ENCODE assay signal across 1 cellular context in the genomic region with DNA sequence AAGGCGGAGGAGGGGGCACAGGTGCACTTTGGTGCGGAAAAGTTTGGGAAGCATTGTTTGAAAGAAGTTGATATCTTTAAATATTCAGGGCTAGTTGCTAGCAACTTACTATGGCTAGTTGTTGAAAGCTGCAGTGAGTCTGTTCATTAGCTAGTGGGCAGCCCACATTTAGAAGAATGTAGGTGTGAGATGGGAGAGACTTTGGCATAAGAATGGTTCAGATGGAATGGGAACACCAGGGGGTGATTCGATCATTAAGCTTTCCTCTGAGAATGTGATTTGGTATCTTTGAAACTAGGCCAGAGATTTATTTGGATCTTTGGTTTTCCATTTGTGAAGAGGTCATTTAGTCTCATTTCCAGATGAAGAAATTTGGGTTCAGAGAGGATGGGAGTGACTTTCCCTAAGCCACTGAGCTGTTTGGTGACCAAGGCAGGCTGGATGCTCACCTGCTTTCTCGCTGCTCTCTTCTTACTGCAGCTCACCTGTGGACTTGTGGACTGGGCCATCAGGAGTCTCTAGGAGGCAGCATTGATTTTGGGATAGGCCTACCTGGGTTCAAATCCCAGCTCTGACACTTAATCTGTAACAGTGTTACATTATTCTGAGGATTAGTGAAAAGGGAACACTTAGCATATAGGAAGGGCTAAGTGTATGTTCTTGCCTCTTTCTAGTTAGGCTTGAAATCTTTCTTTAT.
A peak's percentile ranks its signal among the peaks of the same experiment; 100 is the strongest.
TF ChIP-seq lines count a peak whose summit lies in the region.

No MANE protein-coding gene starts in this region.

TF ChIP-seq in GM23338, 12 proteins besides CTCF, POLR2A, EP300 and RAD21:
- TF ChIP-seq, protein P1, sequence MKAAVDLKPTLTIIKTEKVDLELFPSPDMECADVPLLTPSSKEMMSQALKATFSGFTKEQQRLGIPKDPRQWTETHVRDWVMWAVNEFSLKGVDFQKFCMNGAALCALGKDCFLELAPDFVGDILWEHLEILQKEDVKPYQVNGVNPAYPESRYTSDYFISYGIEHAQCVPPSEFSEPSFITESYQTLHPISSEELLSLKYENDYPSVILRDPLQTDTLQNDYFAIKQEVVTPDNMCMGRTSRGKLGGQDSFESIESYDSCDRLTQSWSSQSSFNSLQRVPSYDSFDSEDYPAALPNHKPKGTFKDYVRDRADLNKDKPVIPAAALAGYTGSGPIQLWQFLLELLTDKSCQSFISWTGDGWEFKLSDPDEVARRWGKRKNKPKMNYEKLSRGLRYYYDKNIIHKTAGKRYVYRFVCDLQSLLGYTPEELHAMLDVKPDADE (IDR thresholded peaks at IDR 0.05) = no peak
- TF ChIP-seq, protein P2, sequence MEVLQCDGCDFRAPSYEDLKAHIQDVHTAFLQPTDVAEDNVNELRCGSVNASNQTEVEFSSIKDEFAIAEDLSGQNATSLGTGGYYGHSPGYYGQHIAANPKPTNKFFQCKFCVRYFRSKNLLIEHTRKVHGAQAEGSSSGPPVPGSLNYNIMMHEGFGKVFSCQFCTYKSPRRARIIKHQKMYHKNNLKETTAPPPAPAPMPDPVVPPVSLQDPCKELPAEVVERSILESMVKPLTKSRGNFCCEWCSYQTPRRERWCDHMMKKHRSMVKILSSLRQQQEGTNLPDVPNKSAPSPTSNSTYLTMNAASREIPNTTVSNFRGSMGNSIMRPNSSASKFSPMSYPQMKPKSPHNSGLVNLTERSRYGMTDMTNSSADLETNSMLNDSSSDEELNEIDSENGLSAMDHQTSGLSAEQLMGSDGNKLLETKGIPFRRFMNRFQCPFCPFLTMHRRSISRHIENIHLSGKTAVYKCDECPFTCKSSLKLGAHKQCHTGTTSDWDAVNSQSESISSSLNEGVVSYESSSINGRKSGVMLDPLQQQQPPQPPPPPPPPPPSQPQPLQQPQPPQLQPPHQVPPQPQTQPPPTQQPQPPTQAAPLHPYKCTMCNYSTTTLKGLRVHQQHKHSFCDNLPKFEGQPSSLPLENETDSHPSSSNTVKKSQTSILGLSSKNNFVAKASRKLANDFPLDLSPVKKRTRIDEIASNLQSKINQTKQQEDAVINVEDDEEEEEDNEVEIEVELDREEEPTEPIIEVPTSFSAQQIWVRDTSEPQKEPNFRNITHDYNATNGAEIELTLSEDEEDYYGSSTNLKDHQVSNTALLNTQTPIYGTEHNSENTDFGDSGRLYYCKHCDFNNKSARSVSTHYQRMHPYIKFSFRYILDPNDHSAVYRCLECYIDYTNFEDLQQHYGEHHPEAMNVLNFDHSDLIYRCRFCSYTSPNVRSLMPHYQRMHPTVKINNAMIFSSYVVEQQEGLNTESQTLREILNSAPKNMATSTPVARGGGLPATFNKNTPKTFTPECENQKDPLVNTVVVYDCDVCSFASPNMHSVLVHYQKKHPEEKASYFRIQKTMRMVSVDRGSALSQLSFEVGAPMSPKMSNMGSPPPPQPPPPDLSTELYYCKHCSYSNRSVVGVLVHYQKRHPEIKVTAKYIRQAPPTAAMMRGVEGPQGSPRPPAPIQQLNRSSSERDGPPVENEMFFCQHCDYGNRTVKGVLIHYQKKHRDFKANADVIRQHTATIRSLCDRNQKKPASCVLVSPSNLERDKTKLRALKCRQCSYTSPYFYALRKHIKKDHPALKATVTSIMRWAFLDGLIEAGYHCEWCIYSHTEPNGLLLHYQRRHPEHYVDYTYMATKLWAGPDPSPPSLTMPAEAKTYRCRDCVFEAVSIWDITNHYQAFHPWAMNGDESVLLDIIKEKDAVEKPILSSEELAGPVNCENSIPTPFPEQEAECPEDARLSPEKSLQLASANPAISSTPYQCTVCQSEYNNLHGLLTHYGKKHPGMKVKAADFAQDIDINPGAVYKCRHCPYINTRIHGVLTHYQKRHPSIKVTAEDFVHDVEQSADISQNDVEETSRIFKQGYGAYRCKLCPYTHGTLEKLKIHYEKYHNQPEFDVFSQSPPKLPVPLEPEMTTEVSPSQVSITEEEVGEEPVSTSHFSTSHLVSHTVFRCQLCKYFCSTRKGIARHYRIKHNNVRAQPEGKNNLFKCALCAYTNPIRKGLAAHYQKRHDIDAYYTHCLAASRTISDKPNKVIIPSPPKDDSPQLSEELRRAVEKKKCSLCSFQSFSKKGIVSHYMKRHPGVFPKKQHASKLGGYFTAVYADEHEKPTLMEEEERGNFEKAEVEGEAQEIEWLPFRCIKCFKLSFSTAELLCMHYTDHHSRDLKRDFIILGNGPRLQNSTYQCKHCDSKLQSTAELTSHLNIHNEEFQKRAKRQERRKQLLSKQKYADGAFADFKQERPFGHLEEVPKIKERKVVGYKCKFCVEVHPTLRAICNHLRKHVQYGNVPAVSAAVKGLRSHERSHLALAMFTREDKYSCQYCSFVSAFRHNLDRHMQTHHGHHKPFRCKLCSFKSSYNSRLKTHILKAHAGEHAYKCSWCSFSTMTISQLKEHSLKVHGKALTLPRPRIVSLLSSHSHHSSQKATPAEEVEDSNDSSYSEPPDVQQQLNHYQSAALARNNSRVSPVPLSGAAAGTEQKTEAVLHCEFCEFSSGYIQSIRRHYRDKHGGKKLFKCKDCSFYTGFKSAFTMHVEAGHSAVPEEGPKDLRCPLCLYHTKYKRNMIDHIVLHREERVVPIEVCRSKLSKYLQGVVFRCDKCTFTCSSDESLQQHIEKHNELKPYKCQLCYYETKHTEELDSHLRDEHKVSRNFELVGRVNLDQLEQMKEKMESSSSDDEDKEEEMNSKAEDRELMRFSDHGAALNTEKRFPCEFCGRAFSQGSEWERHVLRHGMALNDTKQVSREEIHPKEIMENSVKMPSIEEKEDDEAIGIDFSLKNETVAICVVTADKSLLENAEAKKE (CRISPR knock-in tag; IDR thresholded peaks at IDR 0.05) = peak; percentile 46; the same call in 1 of the 2 replicates
- TF ChIP-seq CREB1 (CRISPR knock-in tag; IDR thresholded peaks at IDR 0.05; ENCODE audit: low read depth) = no peak
- no peak for TF ChIP-seq ZNF114 (CRISPR knock-in tag; IDR thresholded peaks at IDR 0.05)
- TF ChIP-seq POLR2AphosphoS5 (IDR thresholded peaks at IDR 0.05; ENCODE audit: low read depth) = no peak
- TF ChIP-seq NANOG (IDR thresholded peaks at IDR 0.05; ENCODE audit: borderline replicate concordance) = peak; percentile 25; the same call in 1 of the 2 replicates
- no peak for TF ChIP-seq JUNB (IDR thresholded peaks at IDR 0.05; ENCODE audit: unreplicated experiment)
- TF ChIP-seq STAT1 (IDR thresholded peaks at IDR 0.05; ENCODE audit: unreplicated experiment) = no peak
